Comparison of ENCODE assay signal across 21 cellular contexts in the genomic region with DNA sequence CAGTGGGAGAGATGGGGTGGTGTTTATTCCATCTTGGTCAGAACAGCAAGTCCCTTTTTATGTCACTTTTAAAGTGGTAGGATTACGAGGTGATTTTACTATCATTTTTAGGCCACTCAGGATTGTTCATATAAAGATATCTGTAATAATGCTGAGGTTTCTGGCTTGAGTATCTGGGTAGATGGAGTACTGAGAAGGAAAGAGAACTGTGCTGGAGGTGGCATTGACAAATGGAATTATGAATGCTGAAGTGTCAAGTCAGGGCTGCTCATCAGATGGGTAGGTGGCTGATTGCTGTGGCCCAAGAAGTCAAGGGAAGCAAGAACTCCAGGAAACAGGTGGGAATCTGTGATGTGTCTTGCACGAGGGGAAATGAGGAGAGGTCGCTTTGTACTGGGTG.
"Had no signal": no experiment of that assay in that cellular context is flagged by ENCODE, and none has a peak within 500 bp of the region (broad histone marks: within the 10 kb centered on the region; RNA-seq: fewer than 3 reads in every experiment).

No MANE protein-coding gene starts in this region.

- H3K27me3 ChIP-seq: left lung, stomach, testis, thyroid gland, transverse colon, upper lobe of left lung had no signal

- H3K4me3 ChIP-seq: left lung, skin epidermis, stomach, testis, thyroid gland, transverse colon, upper lobe of left lung had no signal

- ATAC-seq: left colon; left lung; naive thymus-derived CD8-positive, alpha-beta T cell; right cardiac atrium; sciatic nerve; stimulated activated naive B cell treated with anti-CD40 and anti-IgM and Interleukin-4, amounts not matched to agents 10 μg/mL and 1 μg/mL and 100 μg/mL, for 72 hours; stimulated activated naive CD8-positive, alpha-beta T cell treated with anti-CD3 and anti-CD28 coated beads, Interleukin-15, Interleukin-2, amounts not matched to agents 100 U/mL and 50 U/mL, for 24 hours had no signal

- H3K9me3 ChIP-seq: left lung, stomach, testis, thyroid gland, transverse colon, upper lobe of left lung had no signal

- H3K36me3 ChIP-seq: stomach, thyroid gland, transverse colon had no signal

- DNase-seq: hippocampal formation; kidney glomerular epithelial cell; left colon; left lung; midbrain; naive thymus-derived CD8-positive, alpha-beta T cell; nucleus accumbens; right cardiac atrium; stimulated activated CD4-positive, alpha-beta T cell treated with anti-CD3 and anti-CD28 coated beads, Interleukin-12 subunit alpha, Interleukin-12 subunit beta, amount 100 ng/mL, for 4 hours; stimulated activated CD4-positive, alpha-beta T cell treated with anti-CD3 and anti-CD28 coated beads, Interleukin-15, amount 100 ng/mL, for 24 hours; stimulated activated CD4-positive, alpha-beta T cell treated with anti-CD3 and anti-CD28 coated beads, Interleukin-2, amount 100 ng/mL, for 24 hours; stimulated activated CD4-positive, alpha-beta T cell treated with anti-CD3 and anti-CD28 coated beads, Interleukin-4, amount 100 ng/mL, for 1 hour; stimulated activated naive B cell treated with anti-CD40 and anti-IgM and Interleukin-4, amounts not matched to agents 10 μg/mL and 1 μg/mL and 100 μg/mL, for 72 hours; stimulated activated naive CD8-positive, alpha-beta T cell treated with anti-CD3 and anti-CD28 coated beads, Interleukin-15, Interleukin-2, amounts not matched to agents 100 U/mL and 50 U/mL, for 24 hours; stomach; testis; thyroid gland; transverse colon; upper lobe of left lung had no signal

- H3K4me1 ChIP-seq: testis, thyroid gland, transverse colon had no signal

- H3K27ac ChIP-seq: left lung, skin epidermis, stomach, testis, thyroid gland, transverse colon, upper lobe of left lung had no signal
